10 cellular contexts compared by ENCODE assay signal in genomic region chr14:89351958-89352404, GRCh38.
DNase-seq lines count a peak whose midpoint lies in the region; ATAC-seq lines count a peak whose summit lies in the region.
"Had no signal": no experiment of that assay in that cellular context is flagged by ENCODE, and none has a peak within 500 bp of the region (broad histone marks: within the 10 kb centered on the region; RNA-seq: fewer than 3 reads in every experiment).

No MANE protein-coding gene starts in this region.

- POLR2A ChIA-PET in activated CD4-positive, alpha-beta memory T cell treated with anti-CD3 and anti-CD28 coated beads for 36 hours (lab: Charles Lee) = no interaction called here

- no peaks in the 10 kb centered on the region for H3K9me3 ChIP-seq in iPS-20b (ENCODE audit: insufficient read depth, low read depth, low read length)

- H3K27ac ChIP-seq in iPS-20b (ENCODE audit: low read length) = peak overlapping the region; percentile 80

- no peaks in the 10 kb centered on the region for H3K9me3 Mint-ChIP-seq in activated CD4-positive, alpha-beta T cell treated with anti-CD3 and anti-CD28 coated beads, Interleukin-2, amount 10 ng/mL, durations not matched to agents 24 days and 14 days
- H3K9me3 Mint-ChIP-seq in activated CD4-positive, alpha-beta memory T cell treated with anti-CD3 and anti-CD28 coated beads for 36 hours = no peaks in the 10 kb centered on the region
- no peaks in the 10 kb centered on the region for H3K9me3 Mint-ChIP-seq in stimulated activated naive CD8-positive, alpha-beta T cell treated with anti-CD3 and anti-CD28 coated beads, Interleukin-15, amount 100 ng/mL, for 72 hours

- peaks cover 55% of the 10 kb centered on the region for H3K4me1 ChIP-seq in iPS-20b (ENCODE audit: insufficient read depth, low read length)

- no peaks in the 10 kb centered on the region for H3K27me3 Mint-ChIP-seq in activated CD4-positive, alpha-beta T cell treated with anti-CD3 and anti-CD28 coated beads, Interleukin-2, amount 10 ng/mL, durations not matched to agents 24 days and 14 days
- H3K27me3 Mint-ChIP-seq in activated CD4-positive, alpha-beta memory T cell treated with anti-CD3 and anti-CD28 coated beads for 36 hours = no peaks in the 10 kb centered on the region
- H3K27me3 Mint-ChIP-seq in stimulated activated naive CD8-positive, alpha-beta T cell treated with anti-CD3 and anti-CD28 coated beads, Interleukin-15, amount 100 ng/mL, for 72 hours = no peaks in the 10 kb centered on the region

- intact Hi-C loops in activated CD4-positive, alpha-beta T cell treated with anti-CD3 and anti-CD28 coated beads, Interleukin-2, amount 10 ng/mL, durations not matched to agents 24 days and 14 days (cut with micrococcal nuclease) = no loop called here
- intact Hi-C loops in activated CD4-positive, alpha-beta memory T cell treated with anti-CD3 and anti-CD28 coated beads for 36 hours (cut with micrococcal nuclease) = no loop called here

- peak overlapping the region; percentile 84 for H3K4me3 Mint-ChIP-seq in activated CD4-positive, alpha-beta T cell treated with anti-CD3 and anti-CD28 coated beads, Interleukin-2, amount 10 ng/mL, durations not matched to agents 24 days and 14 days
- H3K4me3 Mint-ChIP-seq in activated CD4-positive, alpha-beta memory T cell treated with anti-CD3 and anti-CD28 coated beads for 36 hours = no peak overlapping the region
- peak overlapping the region; percentile 87 for H3K4me3 Mint-ChIP-seq in stimulated activated naive CD8-positive, alpha-beta T cell treated with anti-CD3 and anti-CD28 coated beads, Interleukin-15, amount 100 ng/mL, for 72 hours

- peaks cover 44% of the 10 kb centered on the region for H3K36me3 Mint-ChIP-seq in activated CD4-positive, alpha-beta T cell treated with anti-CD3 and anti-CD28 coated beads, Interleukin-2, amount 10 ng/mL, durations not matched to agents 24 days and 14 days (ENCODE audit: low read depth)
- H3K36me3 Mint-ChIP-seq in activated CD4-positive, alpha-beta memory T cell treated with anti-CD3 and anti-CD28 coated beads for 36 hours = peaks cover 29% of the 10 kb centered on the region

- peak overlapping the region; percentile 46; the same call in 1 of the 2 replicates for H3K9ac ChIP-seq in iPS-20b (ENCODE audit: low read depth, low read length)

- ATAC-seq in stimulated activated naive CD8-positive, alpha-beta T cell treated with anti-CD3 and anti-CD28 coated beads, Interleukin-15, amount 100 ng/mL, for 72 hours = no peak
- ATAC-seq in HG03097 (IDR thresholded peaks at IDR 0.05; ENCODE audit: low FRiP score, unreplicated experiment) (no peak), GM21526 (IDR thresholded peaks at IDR 0.05; ENCODE audit: low FRiP score, unreplicated experiment) (no peak)

- CTCF ChIA-PET in activated CD4-positive, alpha-beta memory T cell treated with anti-CD3 and anti-CD28 coated beads for 36 hours (lab: Charles Lee) = no interaction called here

- peak overlapping the region; percentile 37; the same call in 1 of the 2 replicates for H3K4me3 ChIP-seq in iPS-20b (ENCODE audit: low read length)

- H3K36me3 ChIP-seq in iPS-20b (ENCODE audit: insufficient read depth, low read depth, low read length) = peaks cover 34% of the 10 kb centered on the region

- no peak for DNase-seq in activated CD4-positive, alpha-beta T cell treated with anti-CD3 and anti-CD28 coated beads, Interleukin-2, amount 10 ng/mL, durations not matched to agents 24 days and 14 days
- DNase-seq in activated CD4-positive, alpha-beta T cell treated with anti-CD3 and anti-CD28 coated beads, Interleukin-2, amount 50 U/mL, for 4 hours = no peak
- no peak for DNase-seq in activated CD4-positive, alpha-beta memory T cell treated with anti-CD3 and anti-CD28 coated beads for 36 hours
- no peak for DNase-seq in stimulated activated naive CD8-positive, alpha-beta T cell treated with anti-CD3 and anti-CD28 coated beads, Interleukin-15, amount 100 ng/mL, for 72 hours
- no peak for DNase-seq in SHP77 treated with DMSO at 0.1 percent for 48 hours (lab: John Stamatoyannopoulos, UW)
- DNase-seq: head of caudate nucleus, NCI-H2029 treated with DMSO at 0.1 percent for 48 hours had no signal

- H3K27me3 ChIP-seq in iPS-20b (ENCODE audit: insufficient read depth, low read length) = no peaks in the 10 kb centered on the region

- H3K27ac Mint-ChIP-seq in activated CD4-positive, alpha-beta T cell treated with anti-CD3 and anti-CD28 coated beads, Interleukin-2, amount 10 ng/mL, durations not matched to agents 24 days and 14 days = peak overlapping the region; percentile 93
- peak overlapping the region; percentile 87 for H3K27ac Mint-ChIP-seq in activated CD4-positive, alpha-beta memory T cell treated with anti-CD3 and anti-CD28 coated beads for 36 hours
- H3K27ac Mint-ChIP-seq in stimulated activated naive CD8-positive, alpha-beta T cell treated with anti-CD3 and anti-CD28 coated beads, Interleukin-15, amount 100 ng/mL, for 72 hours = peak overlapping the region; percentile 99

- peaks cover 48% of the 10 kb centered on the region for H3K4me1 Mint-ChIP-seq in activated CD4-positive, alpha-beta T cell treated with anti-CD3 and anti-CD28 coated beads, Interleukin-2, amount 10 ng/mL, durations not matched to agents 24 days and 14 days
- H3K4me1 Mint-ChIP-seq in activated CD4-positive, alpha-beta memory T cell treated with anti-CD3 and anti-CD28 coated beads for 36 hours (ENCODE audit: low read depth) = peaks cover 46% of the 10 kb centered on the region
- peaks cover 77% of the 10 kb centered on the region for H3K4me1 Mint-ChIP-seq in stimulated activated naive CD8-positive, alpha-beta T cell treated with anti-CD3 and anti-CD28 coated beads, Interleukin-15, amount 100 ng/mL, for 72 hours
